In genomic region chr18:45757644-45758043, GRCh38 we compare ENCODE assay signal across 1 cellular context. TPM values are rescaled to one million over a fixed set of nuclear protein-coding genes. Genes with fewer than 3 reads are reported as not detected.
"Had no signal": no experiment of that assay in that cellular context is flagged by ENCODE, and none has a peak within 500 bp of the region (broad histone marks: within the 10 kb centered on the region; RNA-seq: fewer than 3 reads in every experiment).

No MANE protein-coding gene starts in this region.

RNA-seq across cellular contexts. Expression of gene SLC14A1, which starts 33.7 kb away (rescaled TPM):
- polyA plus RNA-seq: neural cell had no signal
